Comparison of ENCODE assay signal across 1 cellular context in the genomic region with DNA sequence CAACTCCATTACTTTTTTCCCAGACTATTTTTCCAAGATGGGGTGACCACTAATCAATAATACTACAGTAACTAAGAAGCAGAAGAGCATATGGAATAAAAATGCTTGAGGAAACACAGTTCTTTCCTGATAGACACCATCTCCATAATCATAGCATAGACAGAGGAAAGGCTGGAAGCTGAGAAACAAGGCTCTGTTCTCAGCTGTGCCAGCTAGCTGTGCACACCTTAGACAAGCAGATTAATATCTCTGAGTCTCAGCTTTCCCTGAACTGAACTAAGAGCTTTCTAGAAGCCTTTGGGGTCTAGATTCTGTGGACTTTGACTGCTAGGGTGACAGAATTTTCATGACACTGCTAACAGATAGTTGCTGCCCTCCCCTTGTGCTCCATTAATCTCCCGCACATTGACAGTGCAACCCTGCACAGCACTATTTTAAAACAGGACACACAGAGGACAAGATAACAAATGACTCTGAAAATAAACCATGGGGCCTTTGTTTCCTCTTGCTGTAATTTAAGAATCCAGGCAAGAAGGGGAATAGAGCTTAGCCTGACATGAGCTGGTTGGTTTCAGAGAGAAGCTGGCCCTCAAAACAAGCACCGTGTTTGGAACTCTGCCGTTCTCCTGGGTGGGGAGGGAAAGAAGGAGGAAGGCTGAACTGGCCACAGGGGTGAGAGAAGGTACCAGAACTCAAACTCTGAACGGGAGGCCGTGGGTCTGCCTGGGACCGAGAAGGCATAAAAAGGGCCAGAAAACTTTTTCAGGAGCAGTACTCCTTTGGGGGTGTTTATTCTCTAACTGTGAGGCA.
TF ChIP-seq lines count a peak whose summit lies in the region.

No MANE protein-coding gene starts in this region.

TF ChIP-seq in GM23338, 12 proteins besides CTCF, POLR2A, EP300 and RAD21:
- TF ChIP-seq, protein P1, sequence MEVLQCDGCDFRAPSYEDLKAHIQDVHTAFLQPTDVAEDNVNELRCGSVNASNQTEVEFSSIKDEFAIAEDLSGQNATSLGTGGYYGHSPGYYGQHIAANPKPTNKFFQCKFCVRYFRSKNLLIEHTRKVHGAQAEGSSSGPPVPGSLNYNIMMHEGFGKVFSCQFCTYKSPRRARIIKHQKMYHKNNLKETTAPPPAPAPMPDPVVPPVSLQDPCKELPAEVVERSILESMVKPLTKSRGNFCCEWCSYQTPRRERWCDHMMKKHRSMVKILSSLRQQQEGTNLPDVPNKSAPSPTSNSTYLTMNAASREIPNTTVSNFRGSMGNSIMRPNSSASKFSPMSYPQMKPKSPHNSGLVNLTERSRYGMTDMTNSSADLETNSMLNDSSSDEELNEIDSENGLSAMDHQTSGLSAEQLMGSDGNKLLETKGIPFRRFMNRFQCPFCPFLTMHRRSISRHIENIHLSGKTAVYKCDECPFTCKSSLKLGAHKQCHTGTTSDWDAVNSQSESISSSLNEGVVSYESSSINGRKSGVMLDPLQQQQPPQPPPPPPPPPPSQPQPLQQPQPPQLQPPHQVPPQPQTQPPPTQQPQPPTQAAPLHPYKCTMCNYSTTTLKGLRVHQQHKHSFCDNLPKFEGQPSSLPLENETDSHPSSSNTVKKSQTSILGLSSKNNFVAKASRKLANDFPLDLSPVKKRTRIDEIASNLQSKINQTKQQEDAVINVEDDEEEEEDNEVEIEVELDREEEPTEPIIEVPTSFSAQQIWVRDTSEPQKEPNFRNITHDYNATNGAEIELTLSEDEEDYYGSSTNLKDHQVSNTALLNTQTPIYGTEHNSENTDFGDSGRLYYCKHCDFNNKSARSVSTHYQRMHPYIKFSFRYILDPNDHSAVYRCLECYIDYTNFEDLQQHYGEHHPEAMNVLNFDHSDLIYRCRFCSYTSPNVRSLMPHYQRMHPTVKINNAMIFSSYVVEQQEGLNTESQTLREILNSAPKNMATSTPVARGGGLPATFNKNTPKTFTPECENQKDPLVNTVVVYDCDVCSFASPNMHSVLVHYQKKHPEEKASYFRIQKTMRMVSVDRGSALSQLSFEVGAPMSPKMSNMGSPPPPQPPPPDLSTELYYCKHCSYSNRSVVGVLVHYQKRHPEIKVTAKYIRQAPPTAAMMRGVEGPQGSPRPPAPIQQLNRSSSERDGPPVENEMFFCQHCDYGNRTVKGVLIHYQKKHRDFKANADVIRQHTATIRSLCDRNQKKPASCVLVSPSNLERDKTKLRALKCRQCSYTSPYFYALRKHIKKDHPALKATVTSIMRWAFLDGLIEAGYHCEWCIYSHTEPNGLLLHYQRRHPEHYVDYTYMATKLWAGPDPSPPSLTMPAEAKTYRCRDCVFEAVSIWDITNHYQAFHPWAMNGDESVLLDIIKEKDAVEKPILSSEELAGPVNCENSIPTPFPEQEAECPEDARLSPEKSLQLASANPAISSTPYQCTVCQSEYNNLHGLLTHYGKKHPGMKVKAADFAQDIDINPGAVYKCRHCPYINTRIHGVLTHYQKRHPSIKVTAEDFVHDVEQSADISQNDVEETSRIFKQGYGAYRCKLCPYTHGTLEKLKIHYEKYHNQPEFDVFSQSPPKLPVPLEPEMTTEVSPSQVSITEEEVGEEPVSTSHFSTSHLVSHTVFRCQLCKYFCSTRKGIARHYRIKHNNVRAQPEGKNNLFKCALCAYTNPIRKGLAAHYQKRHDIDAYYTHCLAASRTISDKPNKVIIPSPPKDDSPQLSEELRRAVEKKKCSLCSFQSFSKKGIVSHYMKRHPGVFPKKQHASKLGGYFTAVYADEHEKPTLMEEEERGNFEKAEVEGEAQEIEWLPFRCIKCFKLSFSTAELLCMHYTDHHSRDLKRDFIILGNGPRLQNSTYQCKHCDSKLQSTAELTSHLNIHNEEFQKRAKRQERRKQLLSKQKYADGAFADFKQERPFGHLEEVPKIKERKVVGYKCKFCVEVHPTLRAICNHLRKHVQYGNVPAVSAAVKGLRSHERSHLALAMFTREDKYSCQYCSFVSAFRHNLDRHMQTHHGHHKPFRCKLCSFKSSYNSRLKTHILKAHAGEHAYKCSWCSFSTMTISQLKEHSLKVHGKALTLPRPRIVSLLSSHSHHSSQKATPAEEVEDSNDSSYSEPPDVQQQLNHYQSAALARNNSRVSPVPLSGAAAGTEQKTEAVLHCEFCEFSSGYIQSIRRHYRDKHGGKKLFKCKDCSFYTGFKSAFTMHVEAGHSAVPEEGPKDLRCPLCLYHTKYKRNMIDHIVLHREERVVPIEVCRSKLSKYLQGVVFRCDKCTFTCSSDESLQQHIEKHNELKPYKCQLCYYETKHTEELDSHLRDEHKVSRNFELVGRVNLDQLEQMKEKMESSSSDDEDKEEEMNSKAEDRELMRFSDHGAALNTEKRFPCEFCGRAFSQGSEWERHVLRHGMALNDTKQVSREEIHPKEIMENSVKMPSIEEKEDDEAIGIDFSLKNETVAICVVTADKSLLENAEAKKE (CRISPR knock-in tag; IDR thresholded peaks at IDR 0.05): no peak
- no peak for TF ChIP-seq NANOG (IDR thresholded peaks at IDR 0.05; ENCODE audit: borderline replicate concordance)
- TF ChIP-seq JUNB (IDR thresholded peaks at IDR 0.05; ENCODE audit: unreplicated experiment): no peak
- TF ChIP-seq, protein P2, sequence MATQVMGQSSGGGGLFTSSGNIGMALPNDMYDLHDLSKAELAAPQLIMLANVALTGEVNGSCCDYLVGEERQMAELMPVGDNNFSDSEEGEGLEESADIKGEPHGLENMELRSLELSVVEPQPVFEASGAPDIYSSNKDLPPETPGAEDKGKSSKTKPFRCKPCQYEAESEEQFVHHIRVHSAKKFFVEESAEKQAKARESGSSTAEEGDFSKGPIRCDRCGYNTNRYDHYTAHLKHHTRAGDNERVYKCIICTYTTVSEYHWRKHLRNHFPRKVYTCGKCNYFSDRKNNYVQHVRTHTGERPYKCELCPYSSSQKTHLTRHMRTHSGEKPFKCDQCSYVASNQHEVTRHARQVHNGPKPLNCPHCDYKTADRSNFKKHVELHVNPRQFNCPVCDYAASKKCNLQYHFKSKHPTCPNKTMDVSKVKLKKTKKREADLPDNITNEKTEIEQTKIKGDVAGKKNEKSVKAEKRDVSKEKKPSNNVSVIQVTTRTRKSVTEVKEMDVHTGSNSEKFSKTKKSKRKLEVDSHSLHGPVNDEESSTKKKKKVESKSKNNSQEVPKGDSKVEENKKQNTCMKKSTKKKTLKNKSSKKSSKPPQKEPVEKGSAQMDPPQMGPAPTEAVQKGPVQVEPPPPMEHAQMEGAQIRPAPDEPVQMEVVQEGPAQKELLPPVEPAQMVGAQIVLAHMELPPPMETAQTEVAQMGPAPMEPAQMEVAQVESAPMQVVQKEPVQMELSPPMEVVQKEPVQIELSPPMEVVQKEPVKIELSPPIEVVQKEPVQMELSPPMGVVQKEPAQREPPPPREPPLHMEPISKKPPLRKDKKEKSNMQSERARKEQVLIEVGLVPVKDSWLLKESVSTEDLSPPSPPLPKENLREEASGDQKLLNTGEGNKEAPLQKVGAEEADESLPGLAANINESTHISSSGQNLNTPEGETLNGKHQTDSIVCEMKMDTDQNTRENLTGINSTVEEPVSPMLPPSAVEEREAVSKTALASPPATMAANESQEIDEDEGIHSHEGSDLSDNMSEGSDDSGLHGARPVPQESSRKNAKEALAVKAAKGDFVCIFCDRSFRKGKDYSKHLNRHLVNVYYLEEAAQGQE (IDR thresholded peaks at IDR 0.05; ENCODE audit: unreplicated experiment): no peak
- TF ChIP-seq EZH2phosphoT487 (IDR thresholded peaks at IDR 0.05; ENCODE audit: unreplicated experiment): no peak
- no peak for TF ChIP-seq CREB1 (CRISPR knock-in tag; IDR thresholded peaks at IDR 0.05; ENCODE audit: low read depth)
- no peak for TF ChIP-seq ZNF331 (CRISPR knock-in tag; IDR thresholded peaks at IDR 0.05; ENCODE audit: low read depth)
- no peak for TF ChIP-seq STAT1 (IDR thresholded peaks at IDR 0.05; ENCODE audit: unreplicated experiment)
- no peak for TF ChIP-seq EZH2 (IDR thresholded peaks at IDR 0.05; ENCODE audit: low read depth, unreplicated experiment)
- TF ChIP-seq ZNF114 (CRISPR knock-in tag; IDR thresholded peaks at IDR 0.05): no peak
- no peak for TF ChIP-seq POLR2AphosphoS5 (IDR thresholded peaks at IDR 0.05; ENCODE audit: low read depth)
- TF ChIP-seq, protein P3, sequence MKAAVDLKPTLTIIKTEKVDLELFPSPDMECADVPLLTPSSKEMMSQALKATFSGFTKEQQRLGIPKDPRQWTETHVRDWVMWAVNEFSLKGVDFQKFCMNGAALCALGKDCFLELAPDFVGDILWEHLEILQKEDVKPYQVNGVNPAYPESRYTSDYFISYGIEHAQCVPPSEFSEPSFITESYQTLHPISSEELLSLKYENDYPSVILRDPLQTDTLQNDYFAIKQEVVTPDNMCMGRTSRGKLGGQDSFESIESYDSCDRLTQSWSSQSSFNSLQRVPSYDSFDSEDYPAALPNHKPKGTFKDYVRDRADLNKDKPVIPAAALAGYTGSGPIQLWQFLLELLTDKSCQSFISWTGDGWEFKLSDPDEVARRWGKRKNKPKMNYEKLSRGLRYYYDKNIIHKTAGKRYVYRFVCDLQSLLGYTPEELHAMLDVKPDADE (IDR thresholded peaks at IDR 0.05): no peak
TF ChIP-seq in GM23338: peak in this region for 0.
